Comparison of ENCODE assay signal across 8 cellular contexts in genomic region chr4:177047070-177047850, GRCh38.
DNase-seq lines count a peak whose midpoint lies in the region; ATAC-seq and TF ChIP-seq lines count a peak whose summit lies in the region.

No MANE protein-coding gene starts in this region.

- no peak overlapping the region for H3K27ac ChIP-seq in dorsolateral prefrontal cortex

- H3K4me3 ChIP-seq in dorsolateral prefrontal cortex = no peak overlapping the region

- DNase-seq in AG20443 (ENCODE audit: low spot score) (peak; percentile 71), NCI-H146 treated with DMSO at 0.1 percent for 48 hours (lab: John Stamatoyannopoulos, UW; ENCODE audit: unreplicated experiment) (peak; percentile 1), dorsolateral prefrontal cortex (peak in 7 of 10 donors; percentile 28 to 70 (median 49)), mesothelial cell of epicardium (ENCODE audit: low spot score in 2 of 2, unreplicated experiment in 2 of 2) (peak; percentile 50 to 77)
- peak; percentile 49 for DNase-seq in activated CD4-positive, CD25-positive, alpha-beta regulatory T cell treated with anti-CD3 and anti-CD28 coated beads, Interleukin-2, amount 50 U/mL, for 72 hours

- no peaks in the 10 kb centered on the region for H3K9me3 Mint-ChIP-seq in mesothelial cell of epicardium
- no peaks in the 10 kb centered on the region for H3K9me3 Mint-ChIP-seq in stimulated activated memory B cell treated with anti-CD40 and anti-IgM and Interleukin-4, amounts not matched to agents 10 μg/mL and 1 μg/mL and 100 μg/mL, for 72 hours

- ATAC-seq in GM18511 (IDR thresholded peaks at IDR 0.05; ENCODE audit: unreplicated experiment) (peak; percentile 79), HG02943 (IDR thresholded peaks at IDR 0.05; ENCODE audit: low read depth, unreplicated experiment) (peak; percentile 77)
- ATAC-seq in stimulated activated memory B cell treated with anti-CD40 and anti-IgM and Interleukin-4, amounts not matched to agents 10 μg/mL and 1 μg/mL and 100 μg/mL, for 72 hours = peak; percentile 67

- intact Hi-C loops in dorsolateral prefrontal cortex (cut with DNase I) = loop anchor here (2.0 to 10.0 kb wide), 4 partner anchors 255 to 670 kb away; partner anchors contain the start of gene VEGFC (in 1 of the 2)

- TF ChIP-seq CTCF in dorsolateral prefrontal cortex (IDR thresholded peaks at IDR 0.05 in 54 of 56, conservative IDR thresholded peaks at IDR 0.05 in 2 of 56; ENCODE audit: low read depth in 1 of 56, partially characterized antibody in 56 of 56) (peak; percentile 63 to 92 (median 84)), mesothelial cell of epicardium (IDR thresholded peaks at IDR 0.05; ENCODE audit: unreplicated experiment) (peak; percentile 79)

- no peaks in the 10 kb centered on the region for H3K27me3 ChIP-seq in dorsolateral prefrontal cortex

- H3K4me1 Mint-ChIP-seq in mesothelial cell of epicardium = peaks cover 6% of the 10 kb centered on the region
- H3K4me1 Mint-ChIP-seq in stimulated activated memory B cell treated with anti-CD40 and anti-IgM and Interleukin-4, amounts not matched to agents 10 μg/mL and 1 μg/mL and 100 μg/mL, for 72 hours = no peaks in the 10 kb centered on the region

- no peak overlapping the region for H3K4me3 Mint-ChIP-seq in mesothelial cell of epicardium
- H3K4me3 Mint-ChIP-seq in stimulated activated memory B cell treated with anti-CD40 and anti-IgM and Interleukin-4, amounts not matched to agents 10 μg/mL and 1 μg/mL and 100 μg/mL, for 72 hours = no peak overlapping the region

- peaks cover 21% of the 10 kb centered on the region for H3K27me3 Mint-ChIP-seq in mesothelial cell of epicardium (ENCODE audit: low read depth)
- H3K27me3 Mint-ChIP-seq in stimulated activated memory B cell treated with anti-CD40 and anti-IgM and Interleukin-4, amounts not matched to agents 10 μg/mL and 1 μg/mL and 100 μg/mL, for 72 hours = no peaks in the 10 kb centered on the region

- no peak overlapping the region for H3K27ac Mint-ChIP-seq in mesothelial cell of epicardium
- H3K27ac Mint-ChIP-seq in stimulated activated memory B cell treated with anti-CD40 and anti-IgM and Interleukin-4, amounts not matched to agents 10 μg/mL and 1 μg/mL and 100 μg/mL, for 72 hours = no peak overlapping the region

- H3K36me3 Mint-ChIP-seq in mesothelial cell of epicardium = no peaks in the 10 kb centered on the region
- no peaks in the 10 kb centered on the region for H3K36me3 Mint-ChIP-seq in stimulated activated memory B cell treated with anti-CD40 and anti-IgM and Interleukin-4, amounts not matched to agents 10 μg/mL and 1 μg/mL and 100 μg/mL, for 72 hours

Comparison
In these comparisons a context has a peak if more than half of its experiments do, and no peak if none do; other contexts are left out.
1. DNase-seq: peak in every context shown above with its lines; median percentile 71 in AG20443; 64 in mesothelial cell of epicardium; 49 in activated CD4-positive, CD25-positive, alpha-beta regulatory T cell treated with anti-CD3 and anti-CD28 coated beads, Interleukin-2, amount 50 U/mL, for 72 hours; 49 in dorsolateral prefrontal cortex; 1 in NCI-H146 treated with DMSO at 0.1 percent for 48 hours.